Comparison of ENCODE assay signal across 10 cellular contexts in genomic region chr6:139577991-139578604, GRCh38.
DNase-seq lines count a peak whose midpoint lies in the region; ATAC-seq and TF ChIP-seq lines count a peak whose summit lies in the region.
"Had no signal": no experiment of that assay in that cellular context is flagged by ENCODE, and none has a peak within 500 bp of the region (broad histone marks: within the 10 kb centered on the region; RNA-seq: fewer than 3 reads in every experiment).

No MANE protein-coding gene starts in this region.

- ATAC-seq in aorta (ENCODE audit: low FRiP score), result no peak
- ATAC-seq in GM19397 (IDR thresholded peaks at IDR 0.05; ENCODE audit: unreplicated experiment), result no peak
- no peak for ATAC-seq in CD8-positive, alpha-beta T cell

- in situ Hi-C loops in ACHN (cut with HindIII; ENCODE audit: low pct_ligation_motif_present, low pct_unique_long_range_greater_than_20kb, low sequenced_read_pairs), result no loop called here

- H3K27me3 ChIP-seq in aorta (ENCODE audit: control insufficient read depth in 1 of 2, insufficient read depth in 2 of 2, low read length in 1 of 2), result no peaks in the 10 kb centered on the region
- H3K27me3 ChIP-seq in CD8-positive, alpha-beta T cell (ENCODE audit: insufficient read depth, low read length), result no peaks in the 10 kb centered on the region
- H3K27me3 ChIP-seq: BLaER1 treated with 17β-estradiol and CSF1 and Interleukin-3, amounts not matched to agents 10 nM and 100 nM had no signal

- no peaks in the 10 kb centered on the region for H3K36me3 ChIP-seq in aorta (ENCODE audit: control insufficient read depth in 1 of 2, insufficient read depth in 2 of 2, low read length in 1 of 2)
- H3K36me3 ChIP-seq in CD8-positive, alpha-beta T cell (ENCODE audit: insufficient read depth, low read length), result no peaks in the 10 kb centered on the region
- H3K36me3 ChIP-seq: BLaER1 treated with 17β-estradiol and CSF1 and Interleukin-3, amounts not matched to agents 10 nM and 100 nM had no signal

- DNase-seq in ACHN (peak; percentile 92), HT1080 (ENCODE audit: low read depth) (peak; percentile 72), chondrocyte (ENCODE audit: low spot score) (no peak), myocyte (ENCODE audit: low read depth) (peak; percentile 73), aorta (no peak), coronary artery (ENCODE audit: low spot score) (no peak)
- no peak for DNase-seq in CD8-positive, alpha-beta T cell
- DNase-seq: NCI-H1694 treated with DMSO at 0.1 percent for 48 hours had no signal

- TF ChIP-seq CTCF in chondrocyte (IDR thresholded peaks at IDR 0.05), result no peak
- no peak for TF ChIP-seq CTCF in coronary artery (IDR thresholded peaks at IDR 0.05)
- no peak for TF ChIP-seq CTCF in CD8-positive, alpha-beta T cell (IDR thresholded peaks at IDR 0.05)

- H3K9me3 Mint-ChIP-seq in chondrocyte (ENCODE audit: low read depth), result peaks cover 8% of the 10 kb centered on the region
- no peaks in the 10 kb centered on the region for H3K9me3 Mint-ChIP-seq in CD8-positive, alpha-beta T cell

- H3K36me3 Mint-ChIP-seq in chondrocyte (ENCODE audit: low read depth), result no peaks in the 10 kb centered on the region
- H3K36me3 Mint-ChIP-seq in CD8-positive, alpha-beta T cell, result no peaks in the 10 kb centered on the region

- H3K4me1 ChIP-seq in aorta (ENCODE audit: control insufficient read depth in 1 of 2, insufficient read depth in 2 of 2, low read length in 2 of 2), result no peaks in the 10 kb centered on the region
- H3K4me1 ChIP-seq in CD8-positive, alpha-beta T cell (ENCODE audit: insufficient read depth, low read length), result peaks cover 6% of the 10 kb centered on the region
- H3K4me1 ChIP-seq: BLaER1 treated with 17β-estradiol and CSF1 and Interleukin-3, amounts not matched to agents 10 nM and 100 nM had no signal

- 5 to 6% methylated on average over 4 of the region's 4 CpGs for WGBS in aorta, 2 donors

- no peak overlapping the region for H3K4me3 Mint-ChIP-seq in chondrocyte (ENCODE audit: unreplicated experiment)
- H3K4me3 Mint-ChIP-seq in CD8-positive, alpha-beta T cell, result no peak overlapping the region

- intact Hi-C loops in aorta (cut with DNase I), result no loop called here
- intact Hi-C loops in CD8-positive, alpha-beta T cell (cut with DNase I, micrococcal nuclease), result loop anchor here in 1 of 2 experiments (5.0 kb wide), 1 partner anchor 109 kb away; no protein-coding TSS in a partner anchor

- H3K27ac ChIP-seq in aorta (ENCODE audit: low read depth in 1 of 2, low read length in 2 of 2), result peak overlapping the region in 1 of 2 donors; percentile 69
- peak overlapping the region in 1 of 2 donors; percentile 46 for H3K27ac ChIP-seq in coronary artery
- H3K27ac ChIP-seq in CD8-positive, alpha-beta T cell (ENCODE audit: low read depth, low read length), result no peak overlapping the region
- H3K27ac ChIP-seq: BLaER1 treated with 17β-estradiol and CSF1 and Interleukin-3, amounts not matched to agents 10 nM and 100 nM had no signal

- H3K4me1 Mint-ChIP-seq in chondrocyte (ENCODE audit: low read depth), result peaks cover 49% of the 10 kb centered on the region
- peaks cover 17% of the 10 kb centered on the region for H3K4me1 Mint-ChIP-seq in CD8-positive, alpha-beta T cell (ENCODE audit: low read depth)

- no peak overlapping the region for H3K4me3 ChIP-seq in aorta (ENCODE audit: low read length in 2 of 2)
- no peak overlapping the region for H3K4me3 ChIP-seq in coronary artery
- H3K4me3 ChIP-seq in CD8-positive, alpha-beta T cell (ENCODE audit: low read depth, low read length), result no peak overlapping the region
- H3K4me3 ChIP-seq: BLaER1 treated with 17β-estradiol and CSF1 and Interleukin-3, amounts not matched to agents 10 nM and 100 nM had no signal

- no peaks in the 10 kb centered on the region for H3K9me3 ChIP-seq in aorta (ENCODE audit: control insufficient read depth, low read length)
- H3K9me3 ChIP-seq in CD8-positive, alpha-beta T cell (ENCODE audit: low read length), result no peaks in the 10 kb centered on the region

- POLR2A ChIA-PET in CD8-positive, alpha-beta T cell (lab: Charles Lee), result no interaction called here

- H3K27me3 Mint-ChIP-seq in chondrocyte (ENCODE audit: low read depth), result no peaks in the 10 kb centered on the region
- H3K27me3 Mint-ChIP-seq in CD8-positive, alpha-beta T cell (ENCODE audit: low read depth), result peaks cover 2% of the 10 kb centered on the region

- peak overlapping the region; percentile 91 for H3K27ac Mint-ChIP-seq in chondrocyte (ENCODE audit: unreplicated experiment)
- H3K27ac Mint-ChIP-seq in CD8-positive, alpha-beta T cell, result no peak overlapping the region

- CTCF ChIA-PET in CD8-positive, alpha-beta T cell (lab: Charles Lee), result no interaction called here

Comparison
In these comparisons a context has a peak if more than half of its experiments do, and no peak if none do; other contexts are left out.
1. DNase-seq: peak in ACHN (single experiment), HT1080 (single experiment) and myocyte (single experiment); none in chondrocyte (single experiment), aorta (0 of 2), coronary artery (single experiment) and CD8-positive, alpha-beta T cell (0 of 7).